1 cellular context compared by ENCODE assay signal in the genomic region with DNA sequence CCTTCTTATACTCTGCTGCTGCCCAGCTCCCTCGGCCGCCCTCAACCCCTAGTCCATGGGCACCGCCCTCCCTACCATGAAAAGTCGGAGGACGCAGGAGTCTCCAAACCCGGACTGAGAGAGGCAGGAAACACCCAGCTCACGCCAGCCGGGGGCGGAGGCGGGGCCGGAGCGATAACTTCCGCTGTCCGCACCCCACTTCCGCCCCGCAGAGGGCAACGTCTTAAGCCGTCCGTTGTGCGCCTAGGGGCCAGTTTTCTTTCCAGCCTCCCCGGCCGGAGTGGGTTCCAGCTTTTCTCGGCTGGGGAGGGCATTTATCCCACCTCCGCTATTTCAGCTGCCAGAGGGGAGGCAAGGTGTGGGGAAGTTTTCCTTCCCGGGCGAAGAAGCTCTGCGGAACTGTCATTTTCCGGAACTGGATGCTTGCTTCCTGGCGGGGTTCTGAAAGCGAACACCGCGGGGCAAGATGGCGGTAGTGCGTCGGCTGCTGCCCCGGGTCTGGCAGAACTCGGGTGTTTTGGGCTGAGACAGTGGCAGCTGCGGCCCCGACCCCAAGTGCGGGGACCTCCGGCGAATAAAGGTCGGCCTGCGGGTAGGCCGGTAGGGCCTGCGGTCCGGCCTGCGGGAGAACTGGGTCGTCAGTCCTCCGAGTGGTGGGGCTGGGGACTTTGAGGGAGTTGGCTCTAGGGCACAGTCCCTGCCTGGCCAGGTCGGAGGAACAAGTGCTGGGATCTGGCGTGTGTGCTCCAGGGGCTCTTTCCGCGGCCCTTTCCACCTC.
TF ChIP-seq lines count a peak whose summit lies in the region.

KCTD10 (minus strand) TSS at position 116 of the 778 bp plus-strand sequence; CDS start at position 78, 38 bp downstream.
UBE3B (plus strand) TSS at position 450 of the 778 bp plus-strand sequence. CDS start 5,918 bp downstream, outside the sequence.

TF ChIP-seq in H1, 55 proteins besides CTCF, POLR2A, EP300 and RAD21:
- peak; percentile 90 for TF ChIP-seq TBP (IDR thresholded peaks at IDR 0.05; ENCODE audit: low read depth, low read length)
- TF ChIP-seq, protein P1, sequence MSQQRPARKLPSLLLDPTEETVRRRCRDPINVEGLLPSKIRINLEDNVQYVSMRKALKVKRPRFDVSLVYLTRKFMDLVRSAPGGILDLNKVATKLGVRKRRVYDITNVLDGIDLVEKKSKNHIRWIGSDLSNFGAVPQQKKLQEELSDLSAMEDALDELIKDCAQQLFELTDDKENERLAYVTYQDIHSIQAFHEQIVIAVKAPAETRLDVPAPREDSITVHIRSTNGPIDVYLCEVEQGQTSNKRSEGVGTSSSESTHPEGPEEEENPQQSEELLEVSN (IDR thresholded peaks at IDR 0.05) = peak; percentile 43
- no peak for TF ChIP-seq CBX5 (IDR thresholded peaks at IDR 0.05; ENCODE audit: low read depth, low read length)
- TF ChIP-seq SRF (IDR thresholded peaks at IDR 0.05; ENCODE audit: low read depth, low read length) = no peak
- no peak for TF ChIP-seq SAP30 (IDR thresholded peaks at IDR 0.05; ENCODE audit: insufficient read depth, insufficient replicate concordance, low read length)
- no peak for TF ChIP-seq EZH2 (IDR thresholded peaks at IDR 0.05; ENCODE audit: low read depth, low read length, severe bottlenecking)
- TF ChIP-seq, protein P2, sequence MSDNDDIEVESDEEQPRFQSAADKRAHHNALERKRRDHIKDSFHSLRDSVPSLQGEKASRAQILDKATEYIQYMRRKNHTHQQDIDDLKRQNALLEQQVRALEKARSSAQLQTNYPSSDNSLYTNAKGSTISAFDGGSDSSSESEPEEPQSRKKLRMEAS (IDR thresholded peaks at IDR 0.05) = peak; percentile 22; the same call in 1 of the 2 replicates
- TF ChIP-seq CTBP2 (IDR thresholded peaks at IDR 0.05; ENCODE audit: borderline replicate concordance, insufficient read depth, insufficient read length, low read length) = no peak
- TF ChIP-seq CBX8 (IDR thresholded peaks at IDR 0.05; ENCODE audit: borderline replicate concordance, low read depth, low read length) = no peak
- TF ChIP-seq POLR2AphosphoS5 (IDR thresholded peaks at IDR 0.05; ENCODE audit: low read depth, low read length) = peak; percentile 44
- TF ChIP-seq CHD2 (IDR thresholded peaks at IDR 0.05; ENCODE audit: low read length) = no peak
- no peak for TF ChIP-seq CHD7 (IDR thresholded peaks at IDR 0.05; ENCODE audit: insufficient replicate concordance, low read length)
- peak; percentile 73; the same call in 1 of the 2 replicates for TF ChIP-seq SP4 (IDR thresholded peaks at IDR 0.05; ENCODE audit: low read length)
- no peak for TF ChIP-seq MAFK (IDR thresholded peaks at IDR 0.05; ENCODE audit: low read depth, low read length)
- no peak for TF ChIP-seq RXRA (IDR thresholded peaks at IDR 0.05; ENCODE audit: insufficient read depth, low read depth, low read length)
- no peak for TF ChIP-seq RFX5 (IDR thresholded peaks at IDR 0.05; ENCODE audit: borderline replicate concordance, low read depth, low read length)
- peak in 1 of 2 experiments; percentile 100; a peak in 2 of 4 replicates for TF ChIP-seq HDAC2 (IDR thresholded peaks at IDR 0.05; ENCODE audit: borderline replicate concordance in 1 of 2, low read depth in 2 of 2, low read length in 2 of 2)
- TF ChIP-seq CREB1 (IDR thresholded peaks at IDR 0.05) = peak; percentile 32; the same call in 1 of the 2 replicates
- TF ChIP-seq SP1 (IDR thresholded peaks at IDR 0.05; ENCODE audit: low read depth, low read length) = no peak
- peak; percentile 95 for TF ChIP-seq ASH2L (IDR thresholded peaks at IDR 0.05; ENCODE audit: low read length)
- TF ChIP-seq, protein P3, sequence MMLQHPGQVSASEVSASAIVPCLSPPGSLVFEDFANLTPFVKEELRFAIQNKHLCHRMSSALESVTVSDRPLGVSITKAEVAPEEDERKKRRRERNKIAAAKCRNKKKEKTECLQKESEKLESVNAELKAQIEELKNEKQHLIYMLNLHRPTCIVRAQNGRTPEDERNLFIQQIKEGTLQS (IDR thresholded peaks at IDR 0.05; ENCODE audit: insufficient read depth, low read depth, low read length) = no peak
- no peak for TF ChIP-seq GTF2F1 (IDR thresholded peaks at IDR 0.05; ENCODE audit: borderline replicate concordance, low read depth, low read length)
- TF ChIP-seq TEAD4 (IDR thresholded peaks at IDR 0.05; ENCODE audit: low read depth, low read length) = no peak
- TF ChIP-seq POU5F1 (IDR thresholded peaks at IDR 0.05; ENCODE audit: low read depth, low read length) = no peak
- TF ChIP-seq PHF8 (conservative IDR thresholded peaks at IDR 0.05; ENCODE audit: low read depth, low read length) = peak; percentile 87
- TF ChIP-seq TCF12 (IDR thresholded peaks at IDR 0.05; ENCODE audit: low read depth, low read length) = no peak
- TF ChIP-seq, protein P4, sequence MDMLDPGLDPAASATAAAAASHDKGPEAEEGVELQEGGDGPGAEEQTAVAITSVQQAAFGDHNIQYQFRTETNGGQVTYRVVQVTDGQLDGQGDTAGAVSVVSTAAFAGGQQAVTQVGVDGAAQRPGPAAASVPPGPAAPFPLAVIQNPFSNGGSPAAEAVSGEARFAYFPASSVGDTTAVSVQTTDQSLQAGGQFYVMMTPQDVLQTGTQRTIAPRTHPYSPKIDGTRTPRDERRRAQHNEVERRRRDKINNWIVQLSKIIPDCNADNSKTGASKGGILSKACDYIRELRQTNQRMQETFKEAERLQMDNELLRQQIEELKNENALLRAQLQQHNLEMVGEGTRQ (IDR thresholded peaks at IDR 0.05; ENCODE audit: low read length) = no peak
- TF ChIP-seq JUND (IDR thresholded peaks at IDR 0.05; ENCODE audit: low read length) = no peak
- TF ChIP-seq SP2 (IDR thresholded peaks at IDR 0.05; ENCODE audit: low read length) = no peak
- peak; percentile 97 for TF ChIP-seq GABPA (IDR thresholded peaks at IDR 0.05; ENCODE audit: borderline replicate concordance, insufficient read depth, low read length)
- no peak for TF ChIP-seq JUN (IDR thresholded peaks at IDR 0.05; ENCODE audit: low read depth, low read length)
- no peak for TF ChIP-seq FOSL1 (IDR thresholded peaks at IDR 0.05; ENCODE audit: insufficient read depth, low read depth, low read length)
- TF ChIP-seq SUZ12 (IDR thresholded peaks at IDR 0.05; ENCODE audit: low read length) = no peak
- no peak for TF ChIP-seq BCL11A (IDR thresholded peaks at IDR 0.05; ENCODE audit: low read depth in 2 of 2, low read length in 2 of 2)
- peak; percentile 20; the same call in 1 of the 2 replicates for TF ChIP-seq SIX5 (IDR thresholded peaks at IDR 0.05; ENCODE audit: low read depth, low read length)
- no peak for TF ChIP-seq NANOG (IDR thresholded peaks at IDR 0.05; ENCODE audit: insufficient read depth, low read depth, low read length, poor library complexity, severe bottlenecking)
- TF ChIP-seq RNF2 (IDR thresholded peaks at IDR 0.05; ENCODE audit: borderline replicate concordance, low read depth, low read length, missing control alignments, poor library complexity, severe bottlenecking) = no peak
- TF ChIP-seq ZNF274 (IDR thresholded peaks at IDR 0.05; ENCODE audit: borderline replicate concordance, extremely low read depth, low read length) = no peak
- TF ChIP-seq KDM1A (IDR thresholded peaks at IDR 0.05; ENCODE audit: borderline replicate concordance, low read length) = no peak
- no peak for TF ChIP-seq BACH1 (IDR thresholded peaks at IDR 0.05; ENCODE audit: low read length)
- peak; percentile 36 to 45; a peak in 1 of 4 replicates for TF ChIP-seq SIN3A (conservative IDR thresholded peaks at IDR 0.05 in 1 of 2, IDR thresholded peaks at IDR 0.05 in 1 of 2; ENCODE audit: low read depth in 1 of 2, low read length in 2 of 2)
- TF ChIP-seq HDAC6 (IDR thresholded peaks at IDR 0.05; ENCODE audit: low read depth, low read length) = no peak
- TF ChIP-seq EGR1 (IDR thresholded peaks at IDR 0.05; ENCODE audit: borderline replicate concordance, low read depth, low read length) = no peak
- peak; percentile 100 for TF ChIP-seq KDM5A (IDR thresholded peaks at IDR 0.05; ENCODE audit: low read length)
- TF ChIP-seq YY1 (IDR thresholded peaks at IDR 0.05; ENCODE audit: low read depth, low read length) = peak; percentile 99
- TF ChIP-seq NRF1 (IDR thresholded peaks at IDR 0.05; ENCODE audit: low read depth, low read length) = no peak
- peak; percentile 99 for TF ChIP-seq KDM4A (IDR thresholded peaks at IDR 0.05; ENCODE audit: low read depth, low read length, severe bottlenecking)
- TF ChIP-seq CEBPB (IDR thresholded peaks at IDR 0.05; ENCODE audit: low read depth, low read length) = no peak
- TF ChIP-seq TAF1 (IDR thresholded peaks at IDR 0.05; ENCODE audit: low read depth, low read length) = peak; percentile 100
- no peak for TF ChIP-seq SIRT6 (IDR thresholded peaks at IDR 0.05; ENCODE audit: low read length)
- TF ChIP-seq, protein P5, sequence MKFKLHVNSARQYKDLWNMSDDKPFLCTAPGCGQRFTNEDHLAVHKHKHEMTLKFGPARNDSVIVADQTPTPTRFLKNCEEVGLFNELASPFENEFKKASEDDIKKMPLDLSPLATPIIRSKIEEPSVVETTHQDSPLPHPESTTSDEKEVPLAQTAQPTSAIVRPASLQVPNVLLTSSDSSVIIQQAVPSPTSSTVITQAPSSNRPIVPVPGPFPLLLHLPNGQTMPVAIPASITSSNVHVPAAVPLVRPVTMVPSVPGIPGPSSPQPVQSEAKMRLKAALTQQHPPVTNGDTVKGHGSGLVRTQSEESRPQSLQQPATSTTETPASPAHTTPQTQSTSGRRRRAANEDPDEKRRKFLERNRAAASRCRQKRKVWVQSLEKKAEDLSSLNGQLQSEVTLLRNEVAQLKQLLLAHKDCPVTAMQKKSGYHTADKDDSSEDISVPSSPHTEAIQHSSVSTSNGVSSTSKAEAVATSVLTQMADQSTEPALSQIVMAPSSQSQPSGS (IDR thresholded peaks at IDR 0.05; ENCODE audit: low read length) = no peak; the same call in 1 of the 2 replicates
- no peak for TF ChIP-seq BRCA1 (IDR thresholded peaks at IDR 0.05; ENCODE audit: low read depth, low read length)
- TF ChIP-seq RBBP5 (IDR thresholded peaks at IDR 0.05; ENCODE audit: borderline replicate concordance, low read depth, low read length) = peak; percentile 24; the same call in 1 of the 2 replicates
- peak; percentile 97 for TF ChIP-seq TAF7 (optimal IDR thresholded peaks at IDR 0.05; ENCODE audit: borderline replicate concordance, low read depth, low read length)
- TF ChIP-seq CHD1 (IDR thresholded peaks at IDR 0.05; ENCODE audit: low read depth, low read length) = no peak
TF ChIP-seq in H1: peak in this region for 18.
